ENCODE assay signal across 23 cellular contexts in genomic region chr11:44748606-44749005, GRCh38.
"Had no signal": no experiment of that assay in that cellular context is flagged by ENCODE, and none has a peak within 500 bp of the region (broad histone marks: within the 10 kb centered on the region; RNA-seq: fewer than 3 reads in every experiment).

No MANE protein-coding gene starts in this region.

- H3K27me3 ChIP-seq: breast epithelium, spleen, testis had no signal

- H3K9me3 Mint-ChIP-seq: activated naive CD4-positive, alpha-beta T cell treated with anti-CD3 and anti-CD28 coated beads, Interleukin-2, amount 10 ng/mL, durations not matched to agents 7 days and 5 days; central memory CD8-positive, alpha-beta T cell; nephron had no signal

- H3K4me1 ChIP-seq: breast epithelium, testis had no signal

- H3K36me3 Mint-ChIP-seq: immature natural killer cell had no signal

- DNase-seq: activated CD4-positive, alpha-beta T cell treated with anti-CD3 and anti-CD28 coated beads for 4 hours; activated CD4-positive, alpha-beta T cell treated with anti-CD3 and anti-CD28 coated beads, Interleukin-2, amount 50 U/mL, for 4 hours; activated gamma-delta T cell; activated naive CD4-positive, alpha-beta T cell treated with anti-CD3 and anti-CD28 coated beads, Interleukin-2, amount 10 ng/mL, durations not matched to agents 7 days and 5 days; amygdala; dermis blood vessel endothelial cell; effector CD4-positive, alpha-beta T cell; hypothalamus; immature natural killer cell; kidney; retina; spleen; stimulated activated naive CD4-positive, alpha-beta T cell treated with Interleukin-2 at 50 U/mL for 16 hours; T-helper 9 cell; testis; trophoblast cell had no signal

- H3K4me3 Mint-ChIP-seq: activated naive CD4-positive, alpha-beta T cell treated with anti-CD3 and anti-CD28 coated beads, Interleukin-2, amount 10 ng/mL, durations not matched to agents 7 days and 5 days; central memory CD8-positive, alpha-beta T cell; immature natural killer cell; nephron had no signal

- H3K4me3 ChIP-seq: breast epithelium, lung, spleen, testis had no signal

- H3K27ac Mint-ChIP-seq: activated naive CD4-positive, alpha-beta T cell treated with anti-CD3 and anti-CD28 coated beads, Interleukin-2, amount 10 ng/mL, durations not matched to agents 7 days and 5 days; immature natural killer cell; progenitor cell of endocrine pancreas had no signal

- H3K9me3 ChIP-seq: breast epithelium, neutrophil, spleen, testis had no signal

- H3K27ac ChIP-seq: breast epithelium, neutrophil, spleen, testis, VCaP had no signal

- H3K27me3 Mint-ChIP-seq: activated naive CD4-positive, alpha-beta T cell treated with anti-CD3 and anti-CD28 coated beads, Interleukin-2, amount 10 ng/mL, durations not matched to agents 7 days and 5 days; central memory CD8-positive, alpha-beta T cell had no signal

- H3K4me1 Mint-ChIP-seq: immature natural killer cell had no signal

- H3K36me3 ChIP-seq: breast epithelium, neutrophil, spleen had no signal
